In the genomic region with DNA sequence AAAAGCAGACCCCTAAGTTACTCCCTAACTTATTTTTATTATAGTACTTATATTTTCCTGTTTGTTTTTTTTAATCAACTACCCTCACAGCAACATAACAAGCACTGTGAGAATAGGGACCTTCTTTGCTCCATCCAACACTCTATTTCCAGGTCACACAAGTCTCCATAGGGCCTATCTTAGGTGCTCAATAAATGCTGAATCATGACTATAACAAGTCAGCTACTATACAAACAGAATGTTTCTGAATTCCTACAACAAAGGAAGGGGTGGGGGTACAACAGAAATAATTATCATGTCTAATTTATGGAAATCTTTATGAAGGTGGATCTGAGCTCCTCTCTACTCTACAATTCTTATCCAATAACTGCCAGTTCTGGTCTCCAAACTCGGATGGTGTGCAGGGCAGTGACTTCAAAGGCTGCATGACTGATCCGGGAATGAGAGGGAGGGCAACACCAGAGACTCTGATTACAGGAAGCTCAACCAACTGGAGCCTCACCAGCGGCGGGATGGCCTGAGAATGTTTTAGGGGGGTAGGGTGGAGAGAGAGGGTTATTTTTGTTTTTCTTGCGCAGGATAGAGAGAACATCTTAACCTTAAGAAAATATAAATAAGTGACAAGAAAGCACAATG, we compare ENCODE assay signal across 1 cellular context.
TF ChIP-seq lines count a peak whose summit lies in the region.

No MANE protein-coding gene starts in this region.

TF ChIP-seq in GM23338, 12 proteins besides CTCF, POLR2A, EP300 and RAD21 (continued from another document):
- TF ChIP-seq, protein P1, sequence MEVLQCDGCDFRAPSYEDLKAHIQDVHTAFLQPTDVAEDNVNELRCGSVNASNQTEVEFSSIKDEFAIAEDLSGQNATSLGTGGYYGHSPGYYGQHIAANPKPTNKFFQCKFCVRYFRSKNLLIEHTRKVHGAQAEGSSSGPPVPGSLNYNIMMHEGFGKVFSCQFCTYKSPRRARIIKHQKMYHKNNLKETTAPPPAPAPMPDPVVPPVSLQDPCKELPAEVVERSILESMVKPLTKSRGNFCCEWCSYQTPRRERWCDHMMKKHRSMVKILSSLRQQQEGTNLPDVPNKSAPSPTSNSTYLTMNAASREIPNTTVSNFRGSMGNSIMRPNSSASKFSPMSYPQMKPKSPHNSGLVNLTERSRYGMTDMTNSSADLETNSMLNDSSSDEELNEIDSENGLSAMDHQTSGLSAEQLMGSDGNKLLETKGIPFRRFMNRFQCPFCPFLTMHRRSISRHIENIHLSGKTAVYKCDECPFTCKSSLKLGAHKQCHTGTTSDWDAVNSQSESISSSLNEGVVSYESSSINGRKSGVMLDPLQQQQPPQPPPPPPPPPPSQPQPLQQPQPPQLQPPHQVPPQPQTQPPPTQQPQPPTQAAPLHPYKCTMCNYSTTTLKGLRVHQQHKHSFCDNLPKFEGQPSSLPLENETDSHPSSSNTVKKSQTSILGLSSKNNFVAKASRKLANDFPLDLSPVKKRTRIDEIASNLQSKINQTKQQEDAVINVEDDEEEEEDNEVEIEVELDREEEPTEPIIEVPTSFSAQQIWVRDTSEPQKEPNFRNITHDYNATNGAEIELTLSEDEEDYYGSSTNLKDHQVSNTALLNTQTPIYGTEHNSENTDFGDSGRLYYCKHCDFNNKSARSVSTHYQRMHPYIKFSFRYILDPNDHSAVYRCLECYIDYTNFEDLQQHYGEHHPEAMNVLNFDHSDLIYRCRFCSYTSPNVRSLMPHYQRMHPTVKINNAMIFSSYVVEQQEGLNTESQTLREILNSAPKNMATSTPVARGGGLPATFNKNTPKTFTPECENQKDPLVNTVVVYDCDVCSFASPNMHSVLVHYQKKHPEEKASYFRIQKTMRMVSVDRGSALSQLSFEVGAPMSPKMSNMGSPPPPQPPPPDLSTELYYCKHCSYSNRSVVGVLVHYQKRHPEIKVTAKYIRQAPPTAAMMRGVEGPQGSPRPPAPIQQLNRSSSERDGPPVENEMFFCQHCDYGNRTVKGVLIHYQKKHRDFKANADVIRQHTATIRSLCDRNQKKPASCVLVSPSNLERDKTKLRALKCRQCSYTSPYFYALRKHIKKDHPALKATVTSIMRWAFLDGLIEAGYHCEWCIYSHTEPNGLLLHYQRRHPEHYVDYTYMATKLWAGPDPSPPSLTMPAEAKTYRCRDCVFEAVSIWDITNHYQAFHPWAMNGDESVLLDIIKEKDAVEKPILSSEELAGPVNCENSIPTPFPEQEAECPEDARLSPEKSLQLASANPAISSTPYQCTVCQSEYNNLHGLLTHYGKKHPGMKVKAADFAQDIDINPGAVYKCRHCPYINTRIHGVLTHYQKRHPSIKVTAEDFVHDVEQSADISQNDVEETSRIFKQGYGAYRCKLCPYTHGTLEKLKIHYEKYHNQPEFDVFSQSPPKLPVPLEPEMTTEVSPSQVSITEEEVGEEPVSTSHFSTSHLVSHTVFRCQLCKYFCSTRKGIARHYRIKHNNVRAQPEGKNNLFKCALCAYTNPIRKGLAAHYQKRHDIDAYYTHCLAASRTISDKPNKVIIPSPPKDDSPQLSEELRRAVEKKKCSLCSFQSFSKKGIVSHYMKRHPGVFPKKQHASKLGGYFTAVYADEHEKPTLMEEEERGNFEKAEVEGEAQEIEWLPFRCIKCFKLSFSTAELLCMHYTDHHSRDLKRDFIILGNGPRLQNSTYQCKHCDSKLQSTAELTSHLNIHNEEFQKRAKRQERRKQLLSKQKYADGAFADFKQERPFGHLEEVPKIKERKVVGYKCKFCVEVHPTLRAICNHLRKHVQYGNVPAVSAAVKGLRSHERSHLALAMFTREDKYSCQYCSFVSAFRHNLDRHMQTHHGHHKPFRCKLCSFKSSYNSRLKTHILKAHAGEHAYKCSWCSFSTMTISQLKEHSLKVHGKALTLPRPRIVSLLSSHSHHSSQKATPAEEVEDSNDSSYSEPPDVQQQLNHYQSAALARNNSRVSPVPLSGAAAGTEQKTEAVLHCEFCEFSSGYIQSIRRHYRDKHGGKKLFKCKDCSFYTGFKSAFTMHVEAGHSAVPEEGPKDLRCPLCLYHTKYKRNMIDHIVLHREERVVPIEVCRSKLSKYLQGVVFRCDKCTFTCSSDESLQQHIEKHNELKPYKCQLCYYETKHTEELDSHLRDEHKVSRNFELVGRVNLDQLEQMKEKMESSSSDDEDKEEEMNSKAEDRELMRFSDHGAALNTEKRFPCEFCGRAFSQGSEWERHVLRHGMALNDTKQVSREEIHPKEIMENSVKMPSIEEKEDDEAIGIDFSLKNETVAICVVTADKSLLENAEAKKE (CRISPR knock-in tag; IDR thresholded peaks at IDR 0.05): no peak
- TF ChIP-seq EZH2 (IDR thresholded peaks at IDR 0.05; ENCODE audit: low read depth, unreplicated experiment): no peak
- TF ChIP-seq, protein P2, sequence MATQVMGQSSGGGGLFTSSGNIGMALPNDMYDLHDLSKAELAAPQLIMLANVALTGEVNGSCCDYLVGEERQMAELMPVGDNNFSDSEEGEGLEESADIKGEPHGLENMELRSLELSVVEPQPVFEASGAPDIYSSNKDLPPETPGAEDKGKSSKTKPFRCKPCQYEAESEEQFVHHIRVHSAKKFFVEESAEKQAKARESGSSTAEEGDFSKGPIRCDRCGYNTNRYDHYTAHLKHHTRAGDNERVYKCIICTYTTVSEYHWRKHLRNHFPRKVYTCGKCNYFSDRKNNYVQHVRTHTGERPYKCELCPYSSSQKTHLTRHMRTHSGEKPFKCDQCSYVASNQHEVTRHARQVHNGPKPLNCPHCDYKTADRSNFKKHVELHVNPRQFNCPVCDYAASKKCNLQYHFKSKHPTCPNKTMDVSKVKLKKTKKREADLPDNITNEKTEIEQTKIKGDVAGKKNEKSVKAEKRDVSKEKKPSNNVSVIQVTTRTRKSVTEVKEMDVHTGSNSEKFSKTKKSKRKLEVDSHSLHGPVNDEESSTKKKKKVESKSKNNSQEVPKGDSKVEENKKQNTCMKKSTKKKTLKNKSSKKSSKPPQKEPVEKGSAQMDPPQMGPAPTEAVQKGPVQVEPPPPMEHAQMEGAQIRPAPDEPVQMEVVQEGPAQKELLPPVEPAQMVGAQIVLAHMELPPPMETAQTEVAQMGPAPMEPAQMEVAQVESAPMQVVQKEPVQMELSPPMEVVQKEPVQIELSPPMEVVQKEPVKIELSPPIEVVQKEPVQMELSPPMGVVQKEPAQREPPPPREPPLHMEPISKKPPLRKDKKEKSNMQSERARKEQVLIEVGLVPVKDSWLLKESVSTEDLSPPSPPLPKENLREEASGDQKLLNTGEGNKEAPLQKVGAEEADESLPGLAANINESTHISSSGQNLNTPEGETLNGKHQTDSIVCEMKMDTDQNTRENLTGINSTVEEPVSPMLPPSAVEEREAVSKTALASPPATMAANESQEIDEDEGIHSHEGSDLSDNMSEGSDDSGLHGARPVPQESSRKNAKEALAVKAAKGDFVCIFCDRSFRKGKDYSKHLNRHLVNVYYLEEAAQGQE (IDR thresholded peaks at IDR 0.05; ENCODE audit: unreplicated experiment): no peak
- no peak for TF ChIP-seq ZNF331 (CRISPR knock-in tag; IDR thresholded peaks at IDR 0.05; ENCODE audit: low read depth)
